Comparison of ENCODE assay signal across 8 cellular contexts in genomic region chr2:160494243-160494642, GRCh38. TPM values are rescaled to one million over a fixed set of nuclear protein-coding genes. Genes with fewer than 3 reads are reported as not detected.
DNase-seq lines count a peak whose midpoint lies in the region; ATAC-seq and TF ChIP-seq lines count a peak whose summit lies in the region.

No MANE protein-coding gene starts in this region.

- POLR2A ChIA-PET in MCF 10A (lab: Yijun Ruan, JAX): interaction anchor here (0.7 to 1.9 kb wide), 2 partner anchors 88 to 156 kb away, joined by 3 to 5 read pairs; no protein-coding TSS in a partner anchor

- H3K4me3 Mint-ChIP-seq in MCF 10A (ENCODE audit: unreplicated experiment): peak overlapping the region; percentile 82

- intact Hi-C loops in cardiac septum (cut with DNase I) (loop anchor here (5.0 kb wide), 7 partner anchors 42 to 473 kb away; no protein-coding TSS in a partner anchor), MCF 10A (cut with micrococcal nuclease) (loop anchor here (5.0 to 10.0 kb wide), 2 partner anchors 142 to 171 kb away; no protein-coding TSS in a partner anchor), vagina (cut with DNase I) (no loop called here)

- H3K27ac Mint-ChIP-seq in MCF 10A (ENCODE audit: low read depth, unreplicated experiment): peak overlapping the region; percentile 83

- H3K4me1 ChIP-seq in cardiac muscle cell (ENCODE audit: low read depth) (peaks cover 18% of the 10 kb centered on the region), lung (ENCODE audit: control insufficient read depth in 2 of 2, insufficient read depth in 2 of 2, low read length in 2 of 2) (peaks cover 2 to 6% of the 10 kb centered on the region in 2 donors), vagina (peaks cover 12% of the 10 kb centered on the region)

- peak; percentile 36 to 47 for DNase-seq in cardiac muscle cell (ENCODE audit: low read depth in 1 of 2, low spot score in 1 of 2)
- DNase-seq in cardiac septum (ENCODE audit: low spot score): no peak
- DNase-seq in MCF 10A (ENCODE audit: unreplicated experiment): no peak
- no peak for DNase-seq in lung (ENCODE audit: low spot score)
- DNase-seq in vagina (ENCODE audit: extremely low spot score in 2 of 2): no peak
- no peak for DNase-seq in superior temporal gyrus (ENCODE audit: extremely low spot score)
- DNase-seq in KG1 (lab: John Stamatoyannopoulos, UW): no peak

- no peaks in the 10 kb centered on the region for H3K9me3 Mint-ChIP-seq in MCF 10A (ENCODE audit: unreplicated experiment)

- TF ChIP-seq CTCF in cardiac muscle cell (IDR thresholded peaks at IDR 0.05; ENCODE audit: low read depth, low read length) (no peak), MCF 10A (IDR thresholded peaks at IDR 0.05; ENCODE audit: unreplicated experiment) (no peak), lung (IDR thresholded peaks at IDR 0.05; ENCODE audit: control extremely low read depth, extremely low read depth) (no peak), vagina (IDR thresholded peaks at IDR 0.05) (no peak)

- BruUV-seq in MCF 10A (replicated peaks; lab: Mats Ljungman, UMichigan): no TSS peak

- H3K27me3 ChIP-seq in cardiac muscle cell (no peaks in the 10 kb centered on the region), lung (ENCODE audit: control insufficient read depth, insufficient read depth) (no peaks in the 10 kb centered on the region), vagina (no peaks in the 10 kb centered on the region)

- peaks cover 12% of the 10 kb centered on the region for H3K4me1 Mint-ChIP-seq in MCF 10A (ENCODE audit: insufficient read depth, unreplicated experiment)

- ATAC-seq in lung (ENCODE audit: insufficient read depth, low FRiP score) (no peak), HG03520 (IDR thresholded peaks at IDR 0.05; ENCODE audit: unreplicated experiment) (no peak)

- no peaks in the 10 kb centered on the region for H3K36me3 Mint-ChIP-seq in MCF 10A (ENCODE audit: insufficient read depth, unreplicated experiment)

- H3K27ac ChIP-seq in cardiac muscle cell: peak overlapping the region; percentile 94
- peak overlapping the region; percentile 57 to 99 for H3K27ac ChIP-seq in lung (ENCODE audit: low read depth in 1 of 2, low read length in 1 of 2)
- H3K27ac ChIP-seq in vagina: peak overlapping the region; percentile 95

- no peak for TF ChIP-seq POLR2A in vagina (IDR thresholded peaks at IDR 0.05)

- CTCF ChIA-PET in MCF 10A (lab: Yijun Ruan, JAX): interaction anchor here (0.7 to 0.8 kb wide), 2 partner anchors 155 to 172 kb away, joined by 3 read pairs; no protein-coding TSS in a partner anchor

- WGBS in lung, 2 donors: 13 to 15% methylated on average over 8 of the region's 8 CpGs

- H3K27me3 Mint-ChIP-seq in MCF 10A (ENCODE audit: insufficient read depth, unreplicated experiment): peaks cover 12% of the 10 kb centered on the region

- H3K4me3 ChIP-seq in cardiac muscle cell: peak overlapping the region; percentile 97
- peak overlapping the region; percentile 11 for H3K4me3 ChIP-seq in lung
- H3K4me3 ChIP-seq in vagina: peak overlapping the region; percentile 86 to 87

- H3K36me3 ChIP-seq in cardiac muscle cell (no peaks in the 10 kb centered on the region), lung (ENCODE audit: control insufficient read depth in 2 of 2, insufficient read depth in 2 of 2, low read length in 2 of 2) (no peaks in the 10 kb centered on the region), vagina (no peaks in the 10 kb centered on the region)

- H3K9me3 ChIP-seq in cardiac muscle cell (ENCODE audit: low read depth) (no peaks in the 10 kb centered on the region), lung (ENCODE audit: control insufficient read depth in 2 of 2, insufficient read depth in 1 of 2, low read length in 1 of 2) (no peaks in the 10 kb centered on the region), vagina (no peaks in the 10 kb centered on the region)

RNA-seq across cellular contexts. Expression of gene RBMS1, which starts 0.6 kb away (rescaled TPM):
- total RNA-seq in cardiac muscle cell: 68.8 and 89.5 TPM in 2 replicates
- 99.9 and 120 TPM in 2 replicates for polyA plus RNA-seq in cardiac muscle cell
- 75.3 TPM for total RNA-seq in cardiac septum
- 65.4 and 66.8 TPM in 2 replicates for total RNA-seq in MCF 10A (2022)
- 100 to 1,000 TPM in 1 of 2 donors, 10 to 100 TPM in 1; 93.4 to 215 TPM for total RNA-seq in lung
- 10 to 100 TPM; 49.5 to 59.2 TPM for polyA plus RNA-seq in lung
- total RNA-seq in vagina: 93.3 TPM

Comparison
In these comparisons a context has a peak if more than half of its experiments do, and no peak if none do; other contexts are left out.
1. DNase-seq: peak in cardiac muscle cell (2 of 2); none in cardiac septum (single experiment), MCF 10A (single experiment), lung (single experiment), vagina (0 of 2), superior temporal gyrus (single experiment) and KG1 (single experiment).
2. H3K4me3 ChIP-seq: peak in every context shown above with its lines; median percentile 97 in cardiac muscle cell; 86 in vagina; 11 in lung.
3. Peak in every context shown above with its lines, with median percentiles within 50 percentile points of each other: H3K27ac ChIP-seq.